ENCODE assay signal across 21 cellular contexts in the genomic region with DNA sequence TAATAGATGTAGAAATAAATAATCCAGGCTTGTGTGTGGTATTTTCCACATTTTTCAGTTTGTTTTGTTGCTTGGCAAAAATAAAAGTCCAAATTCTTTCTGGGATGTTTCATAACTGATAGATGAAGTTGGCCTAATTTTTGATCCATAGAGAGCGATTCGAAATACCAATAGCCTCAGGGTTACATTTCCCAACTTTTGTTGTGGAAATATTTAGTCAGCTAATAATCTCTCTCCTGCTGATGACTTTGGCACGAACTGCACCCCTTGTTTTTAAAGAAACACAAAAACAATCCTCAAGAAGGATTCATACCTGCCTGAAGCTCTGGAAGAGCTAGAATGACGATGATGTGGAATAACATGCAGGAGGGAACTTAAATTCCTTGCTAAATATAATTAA.
"Had no signal": no experiment of that assay in that cellular context is flagged by ENCODE, and none has a peak within 500 bp of the region (broad histone marks: within the 10 kb centered on the region; RNA-seq: fewer than 3 reads in every experiment).

No MANE protein-coding gene starts in this region.

- H3K27ac ChIP-seq: esophagus squamous epithelium, gastrocnemius medialis, left ventricle myocardium inferior, psoas muscle, right lobe of liver, spleen, testis, vagina had no signal

- ATAC-seq: effector memory CD8-positive, alpha-beta T cell; psoas muscle; stimulated activated naive B cell treated with anti-CD40 and anti-IgM and Interleukin-4, amounts not matched to agents 10 μg/mL and 1 μg/mL and 100 μg/mL, for 72 hours; stimulated activated naive CD8-positive, alpha-beta T cell treated with anti-CD3 and anti-CD28 coated beads, Interleukin-15, amount 100 ng/mL, for 72 hours; upper lobe of right lung had no signal

- H3K27me3 ChIP-seq: esophagus squamous epithelium, gastrocnemius medialis, right lobe of liver, spleen, testis, tibial nerve, upper lobe of right lung, vagina had no signal

- DNase-seq: effector memory CD8-positive, alpha-beta T cell; esophagus squamous epithelium; gastrocnemius medialis; immature natural killer cell; left ventricle myocardium inferior; mesendoderm; naive B cell; nephron progenitor cell; psoas muscle; retina; right lobe of liver; spleen; stimulated activated CD4-positive, alpha-beta T cell treated with anti-CD3 and anti-CD28 coated beads, Interleukin-2, amount 100 ng/mL, for 24 hours; stimulated activated CD4-positive, alpha-beta T cell treated with anti-CD3 and anti-CD28 coated beads, Interleukin-4, amount 100 ng/mL, for 4 hours; stimulated activated naive B cell treated with anti-CD40 and anti-IgM and Interleukin-4, amounts not matched to agents 10 μg/mL and 1 μg/mL and 100 μg/mL, for 72 hours; stimulated activated naive CD8-positive, alpha-beta T cell treated with anti-CD3 and anti-CD28 coated beads, Interleukin-15, amount 100 ng/mL, for 72 hours; testis; upper lobe of right lung had no signal

- H3K36me3 ChIP-seq: esophagus squamous epithelium, gastrocnemius medialis, left ventricle myocardium inferior, right lobe of liver, spleen, tibial nerve, upper lobe of right lung, vagina had no signal

- H3K4me1 ChIP-seq: gastrocnemius medialis, left ventricle myocardium inferior, psoas muscle, spleen, testis had no signal

- H3K4me3 ChIP-seq: esophagus squamous epithelium, gastrocnemius medialis, left ventricle myocardium inferior, lung, psoas muscle, right lobe of liver, spleen, testis, tibial nerve, upper lobe of right lung, vagina had no signal

- H3K9me3 ChIP-seq: esophagus squamous epithelium, gastrocnemius medialis, left ventricle myocardium inferior, psoas muscle, right lobe of liver, spleen, testis, tibial nerve, upper lobe of right lung, vagina had no signal
